8 cellular contexts compared by ENCODE assay signal in the genomic region with DNA sequence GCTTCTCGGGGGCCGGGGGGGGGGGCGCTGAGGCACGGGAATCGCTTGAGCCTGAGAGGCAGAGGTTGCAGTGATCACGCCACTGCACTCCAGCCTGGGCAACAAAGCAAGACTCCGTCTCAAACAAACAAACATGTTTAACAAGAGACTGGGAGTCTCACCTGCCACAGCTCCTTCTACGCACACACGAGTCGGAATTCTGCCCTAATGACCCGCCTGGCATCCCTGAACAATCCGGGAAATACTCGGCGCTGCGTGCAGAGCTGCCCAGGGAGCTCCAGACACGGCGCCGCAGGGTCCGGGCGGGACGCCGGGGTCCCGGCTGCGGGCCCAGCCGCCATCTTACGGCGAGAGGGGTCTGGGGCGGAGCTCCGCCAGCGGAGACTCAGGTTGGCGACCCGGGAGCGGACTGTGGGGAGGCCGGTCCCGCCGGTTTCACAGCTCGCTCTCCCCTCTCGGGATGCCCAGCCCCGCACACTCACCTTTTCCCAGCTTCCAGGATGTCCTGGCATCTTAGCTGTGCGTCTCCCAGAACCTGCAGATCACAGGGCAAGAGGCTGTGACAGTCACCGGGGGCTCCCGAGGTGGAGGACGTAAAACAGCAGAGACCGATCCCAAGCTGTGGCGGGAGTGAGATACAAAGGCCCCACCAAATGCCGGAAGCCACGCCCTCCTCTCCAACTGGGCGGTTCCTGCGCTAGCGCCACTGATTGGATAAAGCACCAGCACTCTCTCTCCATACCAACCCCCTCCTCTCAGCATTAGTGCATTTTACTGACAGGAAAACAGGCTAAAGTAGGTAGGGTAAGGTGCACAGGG. TPM values are rescaled to one million over a fixed set of nuclear protein-coding genes. Genes with fewer than 3 reads are reported as not detected.
DNase-seq lines count a peak whose midpoint lies in the region; ATAC-seq and TF ChIP-seq lines count a peak whose summit lies in the region.

No MANE protein-coding gene starts in this region.

- CTCF ChIA-PET in GM10248 (lab: Yijun Ruan, JAX), result interaction anchor here (0.7 to 1.4 kb wide), 3 partner anchors 10 to 27 kb away, joined by 3 to 5 read pairs (median 3); a partner anchor contains a TSS

- H3K4me1 ChIP-seq in right atrium auricular region (peaks cover 0 to 13% of the 10 kb centered on the region in 2 donors), psoas muscle (peaks cover 6% of the 10 kb centered on the region), uterus (no peaks in the 10 kb centered on the region)

- H3K27ac ChIP-seq in angular gyrus (ENCODE audit: low read depth, low read length) (peak overlapping the region; percentile 87), right atrium auricular region (peak overlapping the region; percentile 78 to 83), psoas muscle (peak overlapping the region; percentile 74), uterus (peak overlapping the region; percentile 86 to 89)

- POLR2A ChIA-PET in GM10248 (lab: Yijun Ruan, JAX), result interaction anchor here (0.6 to 1.6 kb wide), 7 partner anchors 9 to 1520 kb away, joined by 3 to 17 read pairs (median 4); a partner anchor contains a TSS

- TF ChIP-seq POLR2A in uterus (IDR thresholded peaks at IDR 0.05), result peak; percentile 81 to 82

- H3K36me3 ChIP-seq in right atrium auricular region (no peaks in the 10 kb centered on the region), psoas muscle (ENCODE audit: insufficient read depth in 1 of 2, low read depth in 1 of 2) (peaks cover 0 to 7% of the 10 kb centered on the region in 2 donors), uterus (no peaks in the 10 kb centered on the region)

- peak; percentile 91 for DNase-seq in GM10248 (ENCODE audit: extremely low spot score)
- peak; percentile 63 for DNase-seq in NCI-H1417 treated with DMSO at 0.1 percent for 48 hours (lab: John Stamatoyannopoulos, UW)
- peak; percentile 75 to 91 (median 81) for DNase-seq in T-helper 1 cell
- peak; percentile 96 for DNase-seq in right atrium auricular region (ENCODE audit: low spot score)
- DNase-seq in psoas muscle, result peak; percentile 91 to 93
- DNase-seq in uterus, result peak; percentile 93

- H3K9me3 ChIP-seq in right atrium auricular region, result no peaks in the 10 kb centered on the region
- H3K9me3 ChIP-seq in psoas muscle, result no peaks in the 10 kb centered on the region
- no peaks in the 10 kb centered on the region for H3K9me3 ChIP-seq in uterus

- ATAC-seq in HG02623 (IDR thresholded peaks at IDR 0.05; ENCODE audit: unreplicated experiment) (peak; percentile 99), psoas muscle (peak; percentile 99 to 100 (median 100))

- TF ChIP-seq CTCF in GM10248 (IDR thresholded peaks at IDR 0.05; ENCODE audit: control extremely low read depth, extremely low read depth, low read depth, missing control alignments) (peak; percentile 35), right atrium auricular region (IDR thresholded peaks at IDR 0.05) (no peak), psoas muscle (IDR thresholded peaks at IDR 0.05) (no peak), uterus (IDR thresholded peaks at IDR 0.05) (no peak)

- intact Hi-C loops in psoas muscle (cut with DNase I), result loop anchor here in 1 of 2 donors (10.0 kb wide), 1 partner anchor 121 kb away; a partner anchor contains a TSS
- intact Hi-C loops in uterus (cut with DNase I; ENCODE audit: low total_unique reads), result no loop called here

- H3K4me3 ChIP-seq in right atrium auricular region (peak overlapping the region; percentile 68 to 95), psoas muscle (peak overlapping the region; percentile 99), uterus (peak overlapping the region; percentile 61 to 98)

- 0% methylated on average over 38 to 50 of the region's 50 CpGs for WGBS in psoas muscle, 3 donors

- no peaks in the 10 kb centered on the region for H3K27me3 ChIP-seq in right atrium auricular region
- H3K27me3 ChIP-seq in psoas muscle (ENCODE audit: insufficient read depth in 3 of 3, low read length in 2 of 3), result no peaks in the 10 kb centered on the region
- no peaks in the 10 kb centered on the region for H3K27me3 ChIP-seq in uterus

RNA-seq across cellular contexts. Expression of a gene that starts 23.6 kb away (rescaled TPM):
- total RNA-seq in right atrium auricular region (1 to 10 TPM; 1.4 TPM), psoas muscle (under 1 TPM; 0.15 to 0.99 (median 0.32) TPM), uterus (10 to 100 TPM in 1 of 4 donors, 1 to 10 TPM in 1, under 1 TPM in 1, not detected in 1; 0.26 to 17.5 (median 1.5) TPM)
- under 1 TPM; 0.06 to 0.17 (median 0.12) TPM for polyA plus RNA-seq in psoas muscle

Comparison
In these comparisons a context has a peak if more than half of its experiments do, and no peak if none do; other contexts are left out.
1. Peak in every context shown above with its lines: DNase-seq, ATAC-seq, H3K4me3 ChIP-seq and H3K27ac ChIP-seq.